ENCODE assay signal across 24 cellular contexts in the genomic region with DNA sequence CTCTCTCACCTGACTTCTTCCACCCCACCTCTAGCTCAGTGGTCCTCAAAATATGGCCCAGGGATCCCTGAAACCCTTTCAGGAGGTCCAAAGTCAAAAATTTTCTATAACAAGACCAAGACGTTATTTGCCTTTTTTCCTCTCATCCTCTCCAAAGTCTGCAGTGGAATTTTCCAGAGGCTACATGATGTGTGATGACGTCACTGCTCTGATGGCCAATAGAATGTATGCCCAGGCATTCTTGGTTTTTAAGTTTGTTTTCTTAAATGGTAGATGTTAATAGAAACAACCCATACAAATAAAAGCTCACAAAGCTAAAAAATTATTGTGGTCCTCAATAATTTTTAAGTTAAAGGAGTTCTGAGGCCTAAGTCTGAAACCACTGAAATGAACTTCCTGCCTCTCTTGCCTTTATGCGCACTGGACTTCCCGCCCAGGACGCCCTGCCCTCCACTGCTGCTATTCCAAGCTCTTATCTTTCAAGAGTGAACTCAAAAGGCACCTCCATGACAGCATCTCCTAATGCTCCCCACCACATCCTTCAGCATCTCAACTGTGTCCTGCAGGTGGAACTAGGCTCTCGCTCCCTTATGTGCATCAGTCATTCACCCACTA. TPM values are rescaled to one million over a fixed set of nuclear protein-coding genes. Genes with fewer than 3 reads are reported as not detected.
DNase-seq lines count a peak whose midpoint lies in the region; ATAC-seq and TF ChIP-seq lines count a peak whose summit lies in the region.
"Had no signal": no experiment of that assay in that cellular context is flagged by ENCODE, and none has a peak within 500 bp of the region (broad histone marks: within the 10 kb centered on the region; RNA-seq: fewer than 3 reads in every experiment).

No MANE protein-coding gene starts in this region.

- no peak overlapping the region for H3K18ac ChIP-seq in H9 (ENCODE audit: insufficient read length, low read depth, low read length)

- H3K23ac ChIP-seq in H9 (ENCODE audit: insufficient read length, low read depth, low read length) = no peak overlapping the region

- H3K9me2 ChIP-seq in OCI-LY7 (ENCODE audit: insufficient read depth, low read length) = no peaks in the 10 kb centered on the region

- ATAC-seq in Right ventricle myocardium inferior = no peak
- ATAC-seq: GM12878, HCT116 had no signal

- peaks cover 34% of the 10 kb centered on the region for H3K36me3 Mint-ChIP-seq in nephron progenitor cell (ENCODE audit: low read depth)
- peaks cover 0 to 4% (median 3%) of the 10 kb centered on the region in 3 experiments; a peak in 5 of 7 replicates for H3K36me3 Mint-ChIP-seq in H9 (ENCODE audit: insufficient read depth in 1 of 3, low read depth in 3 of 3)

- H2BK120ac ChIP-seq in H9 (ENCODE audit: low read depth, low read length, poor library complexity, severe bottlenecking) = no peak overlapping the region

- peak overlapping the region; percentile 40 for H3K4me2 ChIP-seq in OCI-LY7 (ENCODE audit: low read length)
- no peak overlapping the region for H3K4me2 ChIP-seq in H9 (ENCODE audit: insufficient read depth, insufficient read length, low read length)

- intact Hi-C loops in Right ventricle myocardium inferior (cut with DNase I) = no loop called here
- intact Hi-C loops in OCI-LY7 (cut with micrococcal nuclease; ENCODE audit: unreplicated experiment) = no loop called here

- H3K4me1 Mint-ChIP-seq in nephron progenitor cell (peaks cover 56% of the 10 kb centered on the region), H9 (peaks cover 56 to 62% of the 10 kb centered on the region in 2 experiments)

- H3K23me2 ChIP-seq in H9 (ENCODE audit: insufficient read length, low read depth, low read length, poor library complexity, severe bottlenecking) = no peaks in the 10 kb centered on the region

- H3K4me3 ChIP-seq in right atrium auricular region (no peak overlapping the region), OCI-LY7 (ENCODE audit: low read depth, low read length, poor library complexity, severe bottlenecking) (no peak overlapping the region), Peyer's patch (no peak overlapping the region)
- H3K4me3 ChIP-seq: GM12878 had no signal

- no peak overlapping the region for H3T11ph ChIP-seq in H9 (ENCODE audit: low read length)

- H3K14ac ChIP-seq in H9 (ENCODE audit: insufficient read depth, low read length) = no peak overlapping the region

- no peak overlapping the region for H2AK5ac ChIP-seq in H9 (ENCODE audit: insufficient read length, low read length)

- H3K4me3 Mint-ChIP-seq in nephron progenitor cell = no peak overlapping the region
- no peak overlapping the region for H3K4me3 Mint-ChIP-seq in H9
- H3K4me3 Mint-ChIP-seq: CD4-positive, CD25-positive, alpha-beta regulatory T cell had no signal

- no peak overlapping the region for H4K91ac ChIP-seq in H9 (ENCODE audit: insufficient read length, low read depth, low read length)

- H2BK5ac ChIP-seq in H9 (ENCODE audit: insufficient read length, low read length) = no peak overlapping the region

- H3K56ac ChIP-seq in H9 (ENCODE audit: insufficient read length, low read depth, low read length) = no peak overlapping the region

- no peak overlapping the region for H4K5ac ChIP-seq in H9 (ENCODE audit: insufficient read length, low read depth, low read length)

- H3K27me3 ChIP-seq in right atrium auricular region (no peaks in the 10 kb centered on the region), H9 (ENCODE audit: insufficient read depth, low read length) (no peaks in the 10 kb centered on the region), Peyer's patch (no peaks in the 10 kb centered on the region)
- H3K27me3 ChIP-seq: BE2C had no signal

- H2AFZ ChIP-seq in OCI-LY7 (ENCODE audit: low read length) (no peak overlapping the region), H9 (ENCODE audit: low read length) (no peak overlapping the region)

- H3K4ac ChIP-seq in H9 (ENCODE audit: low read depth, low read length) = no peak overlapping the region

- no peak for DNase-seq in right atrium auricular region (ENCODE audit: low spot score)
- DNase-seq in Right ventricle myocardium inferior (ENCODE audit: missing footprints) = no peak
- DNase-seq in OCI-LY7 (ENCODE audit: low spot score) = peak; percentile 31
- no peak for DNase-seq in nephron progenitor cell
- no peak for DNase-seq in HuH-7 (ENCODE audit: low spot score)
- no peak for DNase-seq in H9
- DNase-seq in Peyer's patch = no peak
- DNase-seq: BE2C; CD4-positive, CD25-positive, alpha-beta regulatory T cell; DMS79; GOT3; Karpas-422; NCI-H1694; NCI-H2081; NCI-H2171; NCI-H345; NCI-H524; NCI-H774; NK-92 treated with Interleukin-12 subunit alpha and Interleukin-12 subunit beta, amount 100 ng/mL, for 24 hours had no signal

- no peak overlapping the region for H3K9ac ChIP-seq in H9 (ENCODE audit: extremely low read depth, insufficient read length, low read length)

- H2BK20ac ChIP-seq in H9 (ENCODE audit: low read depth, low read length, poor library complexity, severe bottlenecking) = no peak overlapping the region

- no peak overlapping the region for H2BK12ac ChIP-seq in H9 (ENCODE audit: insufficient read length, low read depth, low read length)

- no peaks in the 10 kb centered on the region for H3K9me3 ChIP-seq in right atrium auricular region
- no peaks in the 10 kb centered on the region for H3K9me3 ChIP-seq in OCI-LY7 (ENCODE audit: low read length)
- no peaks in the 10 kb centered on the region for H3K9me3 ChIP-seq in H9 (ENCODE audit: control insufficient read depth, low read depth, low read length)
- no peaks in the 10 kb centered on the region for H3K9me3 ChIP-seq in Peyer's patch
- H3K9me3 ChIP-seq: BE2C had no signal

- WGBS in H9 (ENCODE audit: extremely low coverage, insufficient read length, low lambda C conversion rate) = no CpG with 5 or more reads among the region's 6 CpGs

- peaks cover 98% of the 10 kb centered on the region for H3K79me2 ChIP-seq in OCI-LY7 (ENCODE audit: insufficient read depth, low read depth, low read length)
- peaks cover 45% of the 10 kb centered on the region; the same call in 1 of the 2 replicates for H3K79me2 ChIP-seq in H9 (ENCODE audit: insufficient read depth, low read length)

- BruUV-seq in OCI-LY7 (replicated peaks; lab: Mats Ljungman, UMichigan) = no TSS peak

- H4K20me1 ChIP-seq in OCI-LY7 (ENCODE audit: insufficient read depth, low read length) = peaks cover 12% of the 10 kb centered on the region
- H4K20me1 ChIP-seq in H9 (ENCODE audit: control insufficient read depth, insufficient read depth, insufficient read length) = no peaks in the 10 kb centered on the region

- TF ChIP-seq CTCF in right atrium auricular region (IDR thresholded peaks at IDR 0.05) = no peak
- TF ChIP-seq CTCF in OCI-LY7 (conservative IDR thresholded peaks at IDR 0.05; ENCODE audit: low read length) = no peak
- no peak for TF ChIP-seq CTCF in nephron progenitor cell (IDR thresholded peaks at IDR 0.05)
- no peak for TF ChIP-seq CTCF in H9 (conservative IDR thresholded peaks at IDR 0.05)
- TF ChIP-seq CTCF in Peyer's patch (IDR thresholded peaks at IDR 0.05) = no peak

- no peak overlapping the region for H2BK15ac ChIP-seq in H9 (ENCODE audit: low read depth, low read length)

- peaks cover 4% of the 10 kb centered on the region for H3K79me1 ChIP-seq in H9 (ENCODE audit: insufficient read depth, low read depth, low read length, poor library complexity, severe bottlenecking)

- H3K36me3 ChIP-seq in right atrium auricular region (no peaks in the 10 kb centered on the region), OCI-LY7 (ENCODE audit: insufficient read depth, low read length) (peaks cover 36% of the 10 kb centered on the region), Peyer's patch (peaks cover 0 to 5% (median 0%) of the 10 kb centered on the region in 3 donors)

- H4K8ac ChIP-seq in H9 (replicated peaks; ENCODE audit: insufficient read length, low read depth, low read length) = no peak overlapping the region

- CTCF ChIA-PET in OCI-LY7 (lab: Charles Lee; ENCODE audit: unreplicated experiment) = no interaction called here

- H3K9me3 Mint-ChIP-seq in nephron progenitor cell (no peaks in the 10 kb centered on the region), H9 (no peaks in the 10 kb centered on the region)
- H3K9me3 Mint-ChIP-seq: IgD-negative memory B cell had no signal

- H3K4me1 ChIP-seq in right atrium auricular region = peaks cover 0 to 32% of the 10 kb centered on the region in 2 donors
- peaks cover 84% of the 10 kb centered on the region for H3K4me1 ChIP-seq in OCI-LY7 (ENCODE audit: insufficient read depth, low read length, poor library complexity, severe bottlenecking)
- H3K4me1 ChIP-seq in H9 (ENCODE audit: insufficient read depth, low read length) = peaks cover 33% of the 10 kb centered on the region
- H3K4me1 ChIP-seq in Peyer's patch = no peaks in the 10 kb centered on the region

- H3K27ac Mint-ChIP-seq in nephron progenitor cell = peak overlapping the region; percentile 3
- no peak overlapping the region; a peak in 1 of 7 replicates for H3K27ac Mint-ChIP-seq in H9
- H3K27ac Mint-ChIP-seq: IgD-negative memory B cell had no signal

- POLR2A ChIA-PET in OCI-LY7 (lab: Charles Lee) = interaction anchor here (0.6 to 1.4 kb wide), 6 partner anchors 9 to 1547 kb away, joined by 3 to 6 read pairs (median 3); no protein-coding TSS in a partner anchor

- TF ChIP-seq POLR2A in Peyer's patch (IDR thresholded peaks at IDR 0.05) = no peak

- H3K27me3 Mint-ChIP-seq in nephron progenitor cell (ENCODE audit: low read depth, poor library complexity) (peaks cover 5% of the 10 kb centered on the region), H9 (ENCODE audit: low read depth) (no peaks in the 10 kb centered on the region)
- H3K27me3 Mint-ChIP-seq: CD4-positive, CD25-positive, alpha-beta regulatory T cell; IgD-negative memory B cell had no signal

- peak overlapping the region; percentile 32 to 37 for H3K27ac ChIP-seq in right atrium auricular region
- peak overlapping the region; percentile 34 for H3K27ac ChIP-seq in OCI-LY7 (ENCODE audit: low read depth, low read length, poor library complexity, severe bottlenecking)
- H3K27ac ChIP-seq in H9 (ENCODE audit: insufficient read length, low read depth, low read length) = no peak overlapping the region
- no peak overlapping the region for H3K27ac ChIP-seq in Peyer's patch

RNA-seq across cellular contexts. Expression of gene UBE2O, which starts 13.5 kb away (rescaled TPM):
- total RNA-seq in right atrium auricular region (10 to 100 TPM; 19.5 to 21.8 TPM), Right ventricle myocardium inferior (35.4 TPM), OCI-LY7 (2022) (71.0 and 79.6 TPM in 2 replicates), H9 (2021) (47.7 and 52.6 TPM in 2 replicates), Peyer's patch (10 to 100 TPM; 20.5 to 75.1 (median 31.6) TPM)
- 43.4 and 55.1 TPM in 2 replicates for total RNA-seq in OCI-LY7 (2014; rRNA removed; shearing (Covaris generic))

RNA-seq across cellular contexts. Expression of gene AANAT, which starts 28.0 kb away (rescaled TPM):
- total RNA-seq in right atrium auricular region (not detected), Right ventricle myocardium inferior (not detected), OCI-LY7 (2022) (not detected in 2 replicates), H9 (2021) (0.15 and 0.55 TPM in 2 replicates), Peyer's patch (not detected)
- not detected in 2 replicates for total RNA-seq in OCI-LY7 (2014; rRNA removed; shearing (Covaris generic))
- total RNA-seq: CD4-positive, CD25-positive, alpha-beta regulatory T cell; MCF 10A; SK-MEL-5 had no signal

RNA-seq across cellular contexts. Expression of gene SPHK1, which starts 55.0 kb away (rescaled TPM):
- total RNA-seq in right atrium auricular region = 10 to 100 TPM in 1 of 2 donors, 1 to 10 TPM in 1; 6.4 to 16.8 TPM
- total RNA-seq in Right ventricle myocardium inferior = 2.7 TPM
- 0.28 and 0.36 TPM in 2 replicates for total RNA-seq in OCI-LY7 (2014; rRNA removed; shearing (Covaris generic))
- total RNA-seq in OCI-LY7 (2022) = 0.22 and 0.78 TPM in 2 replicates
- total RNA-seq in H9 (2021) = 1.4 and 1.8 TPM in 2 replicates
- total RNA-seq in Peyer's patch = 1 to 10 TPM in 3 of 4 donors, under 1 TPM in 1; 0.53 to 5.9 (median 3.8) TPM

Comparison
In these comparisons a context has a peak if more than half of its experiments do, and no peak if none do; other contexts are left out.
1. H3K27ac ChIP-seq: peak in right atrium auricular region (2 of 2) and OCI-LY7 (single experiment); none in H9 (single experiment) and Peyer's patch (0 of 4).